ENCODE assay signal across 8 cellular contexts in the genomic region with DNA sequence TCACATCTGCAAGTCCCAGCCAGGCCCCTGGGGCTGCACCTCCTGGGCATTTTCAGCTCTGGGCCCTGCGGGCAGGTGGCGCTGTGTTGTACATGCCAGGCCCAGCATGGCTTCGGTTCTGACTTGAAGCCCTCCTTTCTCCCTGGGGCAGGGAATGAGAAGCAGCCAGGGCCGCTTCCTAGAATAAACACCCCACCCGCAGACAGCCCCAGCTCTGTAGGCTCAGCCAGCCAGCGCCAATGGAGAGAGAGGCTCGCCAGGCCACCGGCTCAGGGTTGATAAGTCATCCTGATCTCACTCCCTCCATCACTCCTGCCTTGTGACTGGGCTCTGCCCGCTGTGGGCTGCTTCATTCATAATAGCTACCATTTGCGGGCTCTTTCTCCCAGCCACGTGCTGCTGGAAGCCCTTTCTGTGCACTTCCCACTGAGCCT. TPM values are rescaled to one million over a fixed set of nuclear protein-coding genes. Genes with fewer than 3 reads are reported as not detected.
DNase-seq lines count a peak whose midpoint lies in the region; ATAC-seq, FAIRE-seq and TF ChIP-seq lines count a peak whose summit lies in the region.

No MANE protein-coding gene starts in this region.

- H3K4me1 ChIP-seq in right lobe of liver (peaks cover 0 to 19% (median 5%) of the 10 kb centered on the region in 4 donors), thoracic aorta (ENCODE audit: control insufficient read depth in 1 of 2, low read depth in 2 of 2) (peaks cover 0 to 23% of the 10 kb centered on the region in 2 donors)

- no peaks in the 10 kb centered on the region for H3K9me3 ChIP-seq in WERI-Rb-1 (ENCODE audit: severe bottlenecking)
- H3K9me3 ChIP-seq in right lobe of liver, result no peaks in the 10 kb centered on the region
- no peaks in the 10 kb centered on the region for H3K9me3 ChIP-seq in thoracic aorta

- H3K4me3 ChIP-seq in LNCaP clone FGC (ENCODE audit: low read depth, low read length) (no peak overlapping the region), WERI-Rb-1 (ENCODE audit: low read depth, low read length) (no peak overlapping the region), right lobe of liver (no peak overlapping the region), thoracic aorta (no peak overlapping the region)

- H3K27me3 ChIP-seq in WERI-Rb-1 (ENCODE audit: insufficient read depth, low read depth, severe bottlenecking) (no peaks in the 10 kb centered on the region), right lobe of liver (no peaks in the 10 kb centered on the region), thoracic aorta (replicated peaks; ENCODE audit: insufficient read depth) (no peaks in the 10 kb centered on the region)

- no peak for TF ChIP-seq POLR2A in right lobe of liver (IDR thresholded peaks at IDR 0.05)

- FAIRE-seq in D721Med (lab: Jason Lieb, UNC), result no peak

- WGBS in right lobe of liver (ENCODE audit: insufficient coverage, low coverage, low lambda C conversion rate, missing lambda C conversion rate), result no CpG with 5 or more reads among the region's 11 CpGs

- intact Hi-C loops in right lobe of liver (cut with DNase I), result no loop called here

- no peak for DNase-seq in D721Med (ENCODE audit: insufficient read length, low spot score)
- DNase-seq in LNCaP clone FGC (ENCODE audit: low read depth), result no peak
- DNase-seq in WERI-Rb-1, result no peak
- peak; percentile 72 for DNase-seq in dedifferentiated amniotic fluid mesenchymal stem cell (ENCODE audit: extremely low spot score)
- peak in 1 of 3 donors; percentile 61 for DNase-seq in right lobe of liver
- DNase-seq in thoracic aorta (ENCODE audit: low spot score), result no peak
- no peak for DNase-seq in NOMO-1 treated with dmso at 0.1 percent for 144 hours (lab: John Stamatoyannopoulos, UW; ENCODE audit: unreplicated experiment)

- H3K36me3 ChIP-seq in WERI-Rb-1 (no peaks in the 10 kb centered on the region), right lobe of liver (no peaks in the 10 kb centered on the region), thoracic aorta (no peaks in the 10 kb centered on the region)

- TF ChIP-seq CTCF in D721Med (IDR thresholded peaks at IDR 0.05; ENCODE audit: insufficient read depth, missing control alignments), result peak; percentile 59
- TF ChIP-seq CTCF in LNCaP clone FGC (IDR thresholded peaks at IDR 0.05; ENCODE audit: control insufficient read depth, extremely low read depth, insufficient read depth), result peak; percentile 15; the same call in 1 of the 2 replicates
- TF ChIP-seq CTCF in WERI-Rb-1 (IDR thresholded peaks at IDR 0.05; ENCODE audit: low read depth, low read length), result peak; percentile 40
- peak; percentile 43 to 67 (median 52) for TF ChIP-seq CTCF in right lobe of liver (IDR thresholded peaks at IDR 0.05)
- TF ChIP-seq CTCF in thoracic aorta (IDR thresholded peaks at IDR 0.05), result peak; percentile 56

- H3K27ac ChIP-seq in WERI-Rb-1 (no peak overlapping the region), right lobe of liver (no peak overlapping the region), thoracic aorta (peak overlapping the region; percentile 30 to 72)

- ATAC-seq in right lobe of liver (peak in 1 of 4 donors; percentile 9), thoracic aorta (ENCODE audit: insufficient number of reproducible peaks, low FRiP score, low read depth) (no peak), HG02798 (IDR thresholded peaks at IDR 0.05; ENCODE audit: poor library complexity, unreplicated experiment) (no peak)

RNA-seq across cellular contexts. Expression of a gene that starts 6.0 kb away (rescaled TPM):
- 1 to 10 TPM in 5 of 6 experiments, under 1 TPM in 1; 0.79 to 2.6 (median 1.4) TPM for total RNA-seq in right lobe of liver
- total RNA-seq in thoracic aorta, result 10 to 100 TPM; 19.5 to 32.9 TPM

RNA-seq across cellular contexts. Expression of a gene that starts 37.0 kb away (rescaled TPM):
- total RNA-seq in right lobe of liver (1 to 10 TPM; 2.6 to 5.8 (median 3.7) TPM), thoracic aorta (1 to 10 TPM; 3.5 to 7.6 TPM)

RNA-seq across cellular contexts. Expression of a gene that starts 41.3 kb away (rescaled TPM):
- total RNA-seq in right lobe of liver, result 10 to 100 TPM; 27.9 to 45.9 (median 32.8) TPM
- 10 to 100 TPM; 18.4 to 21.1 TPM for total RNA-seq in thoracic aorta

Comparison
In these comparisons a context has a peak if more than half of its experiments do, and no peak if none do; other contexts are left out.
1. H3K27ac ChIP-seq: peak in thoracic aorta (2 of 2); none in WERI-Rb-1 (single experiment) and right lobe of liver (0 of 3).
2. RNA of a gene that starts 6.0 kb away (total RNA-seq): 19.5 to 32.9 TPM in thoracic aorta; 0.79 to 2.6 TPM in right lobe of liver; every median in the first group is over 4 times any median in the second.
3. Peak in every context shown above with its lines, with median percentiles within 50 percentile points of each other: CTCF ChIP-seq.